25 cellular contexts compared by ENCODE assay signal in genomic region chr5:159088371-159088770, GRCh38. TPM values are rescaled to one million over a fixed set of nuclear protein-coding genes. Genes with fewer than 3 reads are reported as not detected.
DNase-seq lines count a peak whose midpoint lies in the region; ATAC-seq and TF ChIP-seq lines count a peak whose summit lies in the region.
"Had no signal": no experiment of that assay in that cellular context is flagged by ENCODE, and none has a peak within 500 bp of the region (broad histone marks: within the 10 kb centered on the region; RNA-seq: fewer than 3 reads in every experiment).

No MANE protein-coding gene starts in this region.

- peak overlapping the region; percentile 19 for H3K4me2 ChIP-seq in osteoblast (ENCODE audit: insufficient read depth, low read length)
- H3K4me2 ChIP-seq: GM23338 had no signal

- TF ChIP-seq EP300 in tibial nerve (IDR thresholded peaks at IDR 0.05) = no peak

- no peak overlapping the region for H3K4me3 ChIP-seq in osteoblast (ENCODE audit: insufficient read depth, low read length)
- H3K4me3 ChIP-seq in tibial nerve = no peak overlapping the region
- H3K4me3 ChIP-seq: GM23338, MG63 had no signal

- peak overlapping the region; percentile 17 for H2AFZ ChIP-seq in osteoblast (ENCODE audit: low read length)
- H2AFZ ChIP-seq: GM23338 had no signal

- H3K4me1 ChIP-seq in osteoblast (ENCODE audit: insufficient read depth, low read length) (peaks cover 21% of the 10 kb centered on the region), tibial nerve (peaks cover 0 to 15% (median 0%) of the 10 kb centered on the region in 4 donors)

- H3K27me3 Mint-ChIP-seq in effector memory CD8-positive, alpha-beta T cell = peaks cover 10 to 20% of the 10 kb centered on the region in 2 donors

- ATAC-seq in effector memory CD8-positive, alpha-beta T cell (replicated peaks) = no peak
- no peak for ATAC-seq in HG03025 (IDR thresholded peaks at IDR 0.05; ENCODE audit: low FRiP score, unreplicated experiment)
- no peak for ATAC-seq in stimulated activated effector memory CD8-positive, alpha-beta T cell treated with anti-CD3 and anti-CD28 coated beads, Interleukin-12 subunit alpha, Interleukin-12 subunit beta, amount 100 ng/mL, for 72 hours
- ATAC-seq: GM23338 had no signal

- peak; percentile 22 for DNase-seq in NCI-H82 (lab: John Stamatoyannopoulos, UW)
- DNase-seq in NCI-H82 treated with DMSO at 0.1 percent for 48 hours (lab: John Stamatoyannopoulos, UW; ENCODE audit: unreplicated experiment) = no peak
- DNase-seq in fibroblast of peridontal ligament (ENCODE audit: extremely low read depth) = peak; percentile 58
- DNase-seq in osteoblast (ENCODE audit: insufficient read length, low spot score, missing footprints) = no peak
- DNase-seq in effector memory CD8-positive, alpha-beta T cell = no peak
- DNase-seq in tibial nerve (ENCODE audit: low spot score in 2 of 2) = no peak
- DNase-seq in stimulated activated effector memory CD8-positive, alpha-beta T cell treated with anti-CD3 and anti-CD28 coated beads, Interleukin-12 subunit alpha, Interleukin-12 subunit beta, amount 100 ng/mL, for 72 hours (ENCODE audit: low spot score in 2 of 2) = no peak
- DNase-seq: AML-193; CD4-positive, CD25-positive, alpha-beta regulatory T cell; COR-L47; DMS 273 treated with DMSO at 0.1 percent for 48 hours; HCEC 1CT; IMR-90; MG63; NCI-H1048; NCI-H1436 treated with DMSO at 0.1 percent for 48 hours; NCI-H2029 treated with DMSO at 0.1 percent for 48 hours; NCI-H2171 treated with DMSO at 0.1 percent for 48 hours; NCI-H446; NCI-H526 treated with DMSO at 0.1 percent for 48 hours; SIG-M5 had no signal

- TF ChIP-seq CTCF in osteoblast (IDR thresholded peaks at IDR 0.05; ENCODE audit: extremely low read depth, low read depth, low read length) (no peak), tibial nerve (IDR thresholded peaks at IDR 0.05) (no peak)

- TF ChIP-seq POLR2A in tibial nerve (IDR thresholded peaks at IDR 0.05) = no peak

- H3K9me3 ChIP-seq in osteoblast (ENCODE audit: low read depth, low read length) (no peaks in the 10 kb centered on the region), tibial nerve (no peaks in the 10 kb centered on the region)
- H3K9me3 ChIP-seq: MG63 had no signal

- 74 to 78% methylated on average over 2 of the region's 2 CpGs for WGBS in tibial nerve, 2 donors

- H3K27me3 ChIP-seq in osteoblast (ENCODE audit: insufficient read depth, low read length) (no peaks in the 10 kb centered on the region), tibial nerve (no peaks in the 10 kb centered on the region)
- H3K27me3 ChIP-seq: MG63 had no signal

- no peaks in the 10 kb centered on the region for H3K4me1 Mint-ChIP-seq in effector memory CD8-positive, alpha-beta T cell (ENCODE audit: low read depth in 2 of 2)
- H3K4me1 Mint-ChIP-seq in stimulated activated effector memory CD8-positive, alpha-beta T cell treated with anti-CD3 and anti-CD28 coated beads, Interleukin-12 subunit alpha, Interleukin-12 subunit beta, amount 100 ng/mL, for 72 hours = no peaks in the 10 kb centered on the region
- H3K4me1 Mint-ChIP-seq: CD4-positive, CD25-positive, alpha-beta regulatory T cell had no signal

- peaks cover 29% of the 10 kb centered on the region for H3K36me3 ChIP-seq in osteoblast (ENCODE audit: insufficient read depth, low read length)
- peaks cover 0 to 8% (median 0%) of the 10 kb centered on the region in 3 donors for H3K36me3 ChIP-seq in tibial nerve
- H3K36me3 ChIP-seq: MG63 had no signal

- H3K79me2 ChIP-seq in osteoblast (ENCODE audit: insufficient read depth, low read length) = peaks cover 60% of the 10 kb centered on the region

- H3K27ac ChIP-seq in osteoblast (ENCODE audit: low read depth, low read length) (no peak overlapping the region), tibial nerve (no peak overlapping the region)
- H3K27ac ChIP-seq: 22Rv1, RWPE1 had no signal

- H3K9me3 Mint-ChIP-seq in effector memory CD8-positive, alpha-beta T cell = no peaks in the 10 kb centered on the region
- no peaks in the 10 kb centered on the region for H3K9me3 Mint-ChIP-seq in stimulated activated effector memory CD8-positive, alpha-beta T cell treated with anti-CD3 and anti-CD28 coated beads, Interleukin-12 subunit alpha, Interleukin-12 subunit beta, amount 100 ng/mL, for 72 hours
- H3K9me3 Mint-ChIP-seq: CD4-positive, CD25-positive, alpha-beta regulatory T cell; GM23338 had no signal

- H4K20me1 ChIP-seq in osteoblast (ENCODE audit: insufficient read depth, low read length) = no peaks in the 10 kb centered on the region

- no peak overlapping the region for H3K4me3 Mint-ChIP-seq in effector memory CD8-positive, alpha-beta T cell
- no peak overlapping the region for H3K4me3 Mint-ChIP-seq in stimulated activated effector memory CD8-positive, alpha-beta T cell treated with anti-CD3 and anti-CD28 coated beads, Interleukin-12 subunit alpha, Interleukin-12 subunit beta, amount 100 ng/mL, for 72 hours
- H3K4me3 Mint-ChIP-seq: CD4-positive, CD25-positive, alpha-beta regulatory T cell; GM23338 had no signal

- no peak overlapping the region for H3K27ac Mint-ChIP-seq in effector memory CD8-positive, alpha-beta T cell
- H3K27ac Mint-ChIP-seq in stimulated activated effector memory CD8-positive, alpha-beta T cell treated with anti-CD3 and anti-CD28 coated beads, Interleukin-12 subunit alpha, Interleukin-12 subunit beta, amount 100 ng/mL, for 72 hours = no peak overlapping the region
- H3K27ac Mint-ChIP-seq: CD4-positive, CD25-positive, alpha-beta regulatory T cell; GM23338 had no signal

- H3K36me3 Mint-ChIP-seq in effector memory CD8-positive, alpha-beta T cell (ENCODE audit: insufficient read depth) = no peaks in the 10 kb centered on the region
- no peaks in the 10 kb centered on the region for H3K36me3 Mint-ChIP-seq in stimulated activated effector memory CD8-positive, alpha-beta T cell treated with anti-CD3 and anti-CD28 coated beads, Interleukin-12 subunit alpha, Interleukin-12 subunit beta, amount 100 ng/mL, for 72 hours
- H3K36me3 Mint-ChIP-seq: CD4-positive, CD25-positive, alpha-beta regulatory T cell had no signal

RNA-seq across cellular contexts. Expression of gene EBF1, which starts 11.3 kb away (rescaled TPM):
- total RNA-seq in osteoblast = 66.2 and 72.2 TPM in 2 replicates
- total RNA-seq in tibial nerve = 10 to 100 TPM; 47.4 to 76.5 (median 53.9) TPM

Comparison
In these comparisons a context has a peak if more than half of its experiments do, and no peak if none do; other contexts are left out.
1. DNase-seq: peak in NCI-H82 (single experiment) and fibroblast of peridontal ligament (single experiment); none in NCI-H82 treated with DMSO at 0.1 percent for 48 hours (single experiment), osteoblast (single experiment), effector memory CD8-positive, alpha-beta T cell (0 of 3), tibial nerve (0 of 2) and stimulated activated effector memory CD8-positive, alpha-beta T cell treated with anti-CD3 and anti-CD28 coated beads, Interleukin-12 subunit alpha, Interleukin-12 subunit beta, amount 100 ng/mL, for 72 hours (0 of 2).